ENCODE assay signal across 15 cellular contexts in genomic region chr15:78088773-78089080, GRCh38. TPM values are rescaled to one million over a fixed set of nuclear protein-coding genes. Genes with fewer than 3 reads are reported as not detected.
DNase-seq lines count a peak whose midpoint lies in the region; ATAC-seq, FAIRE-seq and TF ChIP-seq lines count a peak whose summit lies in the region.
"Had no signal": no experiment of that assay in that cellular context is flagged by ENCODE, and none has a peak within 500 bp of the region (broad histone marks: within the 10 kb centered on the region; RNA-seq: fewer than 3 reads in every experiment).

No MANE protein-coding gene starts in this region.

- ATAC-seq in left colon = peak; percentile 82
- ATAC-seq in HG02610 (IDR thresholded peaks at IDR 0.05; ENCODE audit: unreplicated experiment) = no peak

- no peak for TF ChIP-seq CTCF in sigmoid colon (IDR thresholded peaks at IDR 0.05)
- TF ChIP-seq CTCF in MCF 10A (IDR thresholded peaks at IDR 0.05; ENCODE audit: unreplicated experiment) = no peak

- H3K4me3 Mint-ChIP-seq in MCF 10A (ENCODE audit: unreplicated experiment) = no peak overlapping the region
- H3K4me3 Mint-ChIP-seq: CD4-positive, alpha-beta T cell had no signal

- POLR2A ChIA-PET in MCF 10A (lab: Yijun Ruan, JAX) = no interaction called here

- H3K4me3 ChIP-seq in sigmoid colon = no peak overlapping the region
- H3K4me3 ChIP-seq: PC-9, SJSA1 had no signal

- TF ChIP-seq POLR2A in sigmoid colon (IDR thresholded peaks at IDR 0.05) (no peak), erythroblast (IDR thresholded peaks at IDR 0.05; ENCODE audit: low read length) (no peak)

- WGBS in sigmoid colon, 2 donors = 18 to 72% methylated on average over 3 of the region's 3 CpGs

- TF ChIP-seq EP300 in sigmoid colon (IDR thresholded peaks at IDR 0.05) = no peak

- no peaks in the 10 kb centered on the region for H3K4me1 Mint-ChIP-seq in MCF 10A (ENCODE audit: insufficient read depth, unreplicated experiment)

- no peaks in the 10 kb centered on the region for H3K27me3 Mint-ChIP-seq in MCF 10A (ENCODE audit: insufficient read depth, unreplicated experiment)
- H3K27me3 Mint-ChIP-seq: CD4-positive, alpha-beta T cell had no signal

- no peaks in the 10 kb centered on the region for H3K27me3 ChIP-seq in sigmoid colon
- H3K27me3 ChIP-seq: SJSA1 had no signal

- H3K27ac ChIP-seq in sigmoid colon = no peak overlapping the region
- H3K27ac ChIP-seq: PC-9, SJSA1 had no signal

- intact Hi-C loops in left colon (cut with DNase I, micrococcal nuclease) (no loop called here), sigmoid colon (cut with DNase I) (no loop called here), MCF 10A (cut with micrococcal nuclease) (no loop called here)

- CTCF ChIA-PET in MCF 10A (lab: Yijun Ruan, JAX) = interaction anchor here (0.6 to 1.3 kb wide), 4 partner anchors 20 to 153 kb away, joined by 3 to 6 read pairs (median 3); no protein-coding TSS in a partner anchor

- peak; percentile 72 for FAIRE-seq in GM19239 (lab: Jason Lieb, UNC)
- no peak for FAIRE-seq in urothelium cell line (lab: Jason Lieb, UNC)

- BruUV-seq in MCF 10A (replicated peaks; lab: Mats Ljungman, UMichigan) = no TSS peak

- no peaks in the 10 kb centered on the region for H3K9me3 ChIP-seq in sigmoid colon
- H3K9me3 ChIP-seq: SJSA1 had no signal

- no peaks in the 10 kb centered on the region for H3K9me3 Mint-ChIP-seq in MCF 10A (ENCODE audit: unreplicated experiment)
- H3K9me3 Mint-ChIP-seq: CD4-positive, alpha-beta T cell had no signal

- H3K4me1 ChIP-seq in sigmoid colon = peaks cover 0 to 21% (median 17%) of the 10 kb centered on the region in 4 donors
- H3K4me1 ChIP-seq: SJSA1 had no signal

- no peak overlapping the region for H3K27ac Mint-ChIP-seq in MCF 10A (ENCODE audit: low read depth, unreplicated experiment)
- H3K27ac Mint-ChIP-seq: CD4-positive, alpha-beta T cell had no signal

- H3K36me3 Mint-ChIP-seq in MCF 10A (ENCODE audit: insufficient read depth, unreplicated experiment) = no peaks in the 10 kb centered on the region

- no peak for DNase-seq in GM19239 (ENCODE audit: insufficient read length, low spot score)
- DNase-seq in NCI-H526 (lab: John Stamatoyannopoulos, UW) = peak; percentile 93
- peak; percentile 83 for DNase-seq in left colon
- DNase-seq in sigmoid colon = peak; percentile 30
- no peak for DNase-seq in erythroblast (lab: John Stamatoyannopoulos, UW)
- DNase-seq in urothelium cell line (ENCODE audit: low spot score) = no peak
- DNase-seq in MCF 10A (ENCODE audit: unreplicated experiment) = no peak
- DNase-seq: CD4-positive, alpha-beta T cell; KBM-7; NCI-H1048; NCI-H2081 treated with DMSO at 0.1 percent for 48 hours; NCI-H510A treated with DMSO at 0.1 percent for 48 hours; PC-9 had no signal

- no peaks in the 10 kb centered on the region for H3K36me3 ChIP-seq in sigmoid colon
- H3K36me3 ChIP-seq: SJSA1 had no signal

RNA-seq across cellular contexts. Expression of gene SH2D7, which starts 3.6 kb away (rescaled TPM):
- total RNA-seq in left colon (1 to 10 TPM in 1 of 2 donors, under 1 TPM in 1; 0.89 to 2.4 TPM), sigmoid colon (not detected), MCF 10A (2022) (not detected in 2 replicates)
- 1 to 10 TPM in 2 of 3 donors, under 1 TPM in 1; 0.69 to 3.0 (median 2.5) TPM for polyA plus RNA-seq in sigmoid colon
- total RNA-seq: CD4-positive, alpha-beta T cell; PC-9; SJSA1 had no signal

RNA-seq across cellular contexts. Expression of gene TBC1D2B, which starts 11.2 kb away (rescaled TPM):
- total RNA-seq in left colon (10 to 100 TPM; 41.3 to 63.5 TPM), sigmoid colon (10 to 100 TPM; 25.3 to 47.1 (median 37.6) TPM), MCF 10A (2022) (21.2 and 21.6 TPM in 2 replicates)
- 10 to 100 TPM in 2 of 3 donors, 1 to 10 TPM in 1; 7.6 to 30.3 (median 13.2) TPM for polyA plus RNA-seq in sigmoid colon

RNA-seq across cellular contexts. Expression of gene CIB2, which starts 42.5 kb away (rescaled TPM):
- total RNA-seq in left colon = 10 to 100 TPM; 12.0 to 19.7 TPM
- total RNA-seq in sigmoid colon = 10 to 100 TPM in 3 of 4 donors, 1 to 10 TPM in 1; 3.5 to 11.7 (median 10.4) TPM
- 10 to 100 TPM in 2 of 3 donors, 1 to 10 TPM in 1; 7.1 to 41.4 (median 16.9) TPM for polyA plus RNA-seq in sigmoid colon
- total RNA-seq in MCF 10A (2022) = 0.30 and 0.34 TPM in 2 replicates

Comparison
In these comparisons a context has a peak if more than half of its experiments do, and no peak if none do; other contexts are left out.
1. DNase-seq: peak in NCI-H526 (2 of 2), left colon (2 of 2) and sigmoid colon (single experiment); none in GM19239 (single experiment), erythroblast (0 of 2), urothelium cell line (single experiment) and MCF 10A (single experiment).